ENCODE assay signal across 9 cellular contexts in the genomic region with DNA sequence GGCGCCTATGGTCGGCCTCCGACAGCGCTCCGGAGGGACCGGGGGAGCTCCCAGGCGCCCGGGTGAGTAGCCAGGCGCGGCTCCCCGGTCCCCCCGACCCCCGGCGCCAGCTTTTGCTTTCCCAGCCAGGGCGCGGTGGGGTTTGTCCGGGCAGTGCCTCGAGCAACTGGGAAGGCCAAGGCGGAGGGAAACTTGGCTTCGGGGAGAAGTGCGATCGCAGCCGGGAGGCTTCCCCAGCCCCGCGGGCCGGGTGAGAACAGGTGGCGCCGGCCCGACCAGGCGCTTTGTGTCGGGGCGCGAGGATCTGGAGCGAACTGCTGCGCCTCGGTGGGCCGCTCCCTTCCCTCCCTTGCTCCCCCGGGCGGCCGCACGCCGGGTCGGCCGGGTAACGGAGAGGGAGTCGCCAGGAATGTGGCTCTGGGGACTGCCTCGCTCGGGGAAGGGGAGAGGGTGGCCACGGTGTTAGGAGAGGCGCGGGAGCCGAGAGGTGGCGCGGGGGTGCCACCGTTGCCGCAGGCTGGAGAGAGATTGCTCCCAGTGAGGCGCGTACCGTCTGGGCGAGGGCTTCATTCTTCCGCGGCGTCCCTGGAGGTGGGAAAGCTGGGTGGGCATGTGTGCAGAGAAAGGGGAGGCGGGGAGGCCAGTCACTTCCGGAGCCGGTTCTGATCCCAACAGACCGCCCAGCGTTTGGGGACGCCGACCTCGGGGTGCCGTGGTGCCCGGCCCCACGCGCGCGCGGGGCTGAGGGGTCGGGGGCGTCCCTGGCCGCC. TPM values are rescaled to one million over a fixed set of nuclear protein-coding genes. Genes with fewer than 3 reads are reported as not detected.
DNase-seq lines count a peak whose midpoint lies in the region; TF ChIP-seq lines count a peak whose summit lies in the region.
"Had no signal": no experiment of that assay in that cellular context is flagged by ENCODE, and none has a peak within 500 bp of the region (broad histone marks: within the 10 kb centered on the region; RNA-seq: fewer than 3 reads in every experiment).

No MANE protein-coding gene starts in this region.

- H3K4me1 ChIP-seq in PC-9 (replicated peaks; ENCODE audit: insufficient read depth) (peaks cover 67% of the 10 kb centered on the region), suprapubic skin (peaks cover 43% of the 10 kb centered on the region)

- CTCF ChIA-PET in HEK293T (lab: Yijun Ruan, JAX), result no interaction called here
- CTCF ChIA-PET in PC-9 (lab: Charles Lee), result interaction anchor here (1.3 to 1.6 kb wide), 3 partner anchors 70 to 165 kb away, joined by 5 to 7 read pairs (median 6); no protein-coding TSS in a partner anchor

- peak overlapping the region; percentile 85 for H3K4me3 Mint-ChIP-seq in dendritic cell treated with granulocyte-macrophage colony-stimulating factor and Interleukin-4, amounts not matched to agents 40 ng/mL and 50 ng/mL, for 4 days

- H3K36me3 ChIP-seq in PC-9 (ENCODE audit: low read depth) (no peaks in the 10 kb centered on the region), suprapubic skin (no peaks in the 10 kb centered on the region)

- WGBS in lower leg skin, 2 donors, result 1% methylated on average over 44 to 53 of the region's 81 CpGs
- under 1% methylated on average over 35 of the region's 81 CpGs for WGBS in suprapubic skin

- peaks cover 37% of the 10 kb centered on the region for H3F3A ChIP-seq in PC-9 (ENCODE audit: insufficient read depth, low read depth)

- peak overlapping the region; percentile 91 for H3K4me2 ChIP-seq in PC-9

- no peaks in the 10 kb centered on the region for H3K9me3 Mint-ChIP-seq in dendritic cell treated with granulocyte-macrophage colony-stimulating factor and Interleukin-4, amounts not matched to agents 40 ng/mL and 50 ng/mL, for 4 days

- TF ChIP-seq EP300 in suprapubic skin (IDR thresholded peaks at IDR 0.05), result no peak

- POLR2A ChIA-PET in HEK293T (lab: Yijun Ruan, JAX) (interaction anchor here (0.5 to 0.6 kb wide), 3 partner anchors 9 to 75 kb away, joined by 3 to 4 read pairs (median 3); no protein-coding TSS in a partner anchor), PC-9 (lab: Charles Lee; ENCODE audit: unreplicated experiment) (interaction anchor here (0.6 to 0.8 kb wide), 7 partner anchors 33 to 767 kb away, joined by 3 to 25 read pairs (median 5); no protein-coding TSS in a partner anchor)

- H3K36me3 Mint-ChIP-seq in dendritic cell treated with granulocyte-macrophage colony-stimulating factor and Interleukin-4, amounts not matched to agents 40 ng/mL and 50 ng/mL, for 4 days (ENCODE audit: low read depth), result peaks cover 42% of the 10 kb centered on the region

- H3K9me3 ChIP-seq in PC-9 (ENCODE audit: insufficient read depth, low read depth) (no peaks in the 10 kb centered on the region), suprapubic skin (no peaks in the 10 kb centered on the region)

- H3K27ac ChIP-seq in PC-9 (peak overlapping the region; percentile 45), suprapubic skin (peak overlapping the region; percentile 72)

- peaks cover 50% of the 10 kb centered on the region for H3K4me1 Mint-ChIP-seq in dendritic cell treated with granulocyte-macrophage colony-stimulating factor and Interleukin-4, amounts not matched to agents 40 ng/mL and 50 ng/mL, for 4 days (ENCODE audit: low read depth)

- H3K27me3 ChIP-seq in PC-9 (ENCODE audit: insufficient read depth, low read depth) (no peaks in the 10 kb centered on the region), suprapubic skin (peaks cover 8% of the 10 kb centered on the region)

- H3K27ac Mint-ChIP-seq in dendritic cell treated with granulocyte-macrophage colony-stimulating factor and Interleukin-4, amounts not matched to agents 40 ng/mL and 50 ng/mL, for 4 days, result peak overlapping the region; percentile 90

- H3K9me2 ChIP-seq in PC-9 (ENCODE audit: insufficient read depth), result no peaks in the 10 kb centered on the region

- H3K4me3 ChIP-seq in PC-9, result peak overlapping the region; percentile 70
- H3K4me3 ChIP-seq in lower leg skin (ENCODE audit: low read depth, poor library complexity, severe bottlenecking), result peak overlapping the region; percentile 39
- H3K4me3 ChIP-seq in suprapubic skin, result peak overlapping the region; percentile 59

- H3K27me3 Mint-ChIP-seq in dendritic cell treated with granulocyte-macrophage colony-stimulating factor and Interleukin-4, amounts not matched to agents 40 ng/mL and 50 ng/mL, for 4 days, result no peaks in the 10 kb centered on the region

- DNase-seq in NCI-H2081 (lab: John Stamatoyannopoulos, UW) (peak; percentile 46 to 60), NCI-H2081 treated with DMSO at 0.1 percent for 48 hours (lab: John Stamatoyannopoulos, UW) (no peak), HEK293T (ENCODE audit: extremely low spot score) (peak; percentile 65), PC-9 (peak; percentile 52 to 69), lower leg skin (ENCODE audit: low spot score in 2 of 2) (peak in 1 of 2 donors; percentile 89), suprapubic skin (ENCODE audit: low spot score in 2 of 2) (no peak), SHP77 treated with DMSO at 0.1 percent for 48 hours (lab: John Stamatoyannopoulos, UW) (no peak)
- DNase-seq: DND-41 had no signal

- H4K20me1 ChIP-seq in PC-9 (ENCODE audit: insufficient read depth), result 0 out of 2 replicates have a peak, but pooled peaks cover 3% of the 10 kb centered on the region

- H3K79me2 ChIP-seq in PC-9 (ENCODE audit: low read depth), result peaks cover 35% of the 10 kb centered on the region

- BruUV-seq in PC-9 (replicated peaks; lab: Mats Ljungman, UMichigan), result no TSS peak

- peak; percentile 27; the same call in 1 of the 2 replicates for TF ChIP-seq CTCF in PC-9 (conservative IDR thresholded peaks at IDR 0.05)
- TF ChIP-seq CTCF in lower leg skin (IDR thresholded peaks at IDR 0.05), result no peak
- peak in 1 of 2 donors; percentile 19 for TF ChIP-seq CTCF in suprapubic skin (IDR thresholded peaks at IDR 0.05)

- peak overlapping the region; percentile 97 for H2AFZ ChIP-seq in PC-9

- TF ChIP-seq POLR2A in lower leg skin (IDR thresholded peaks at IDR 0.05) (no peak), suprapubic skin (IDR thresholded peaks at IDR 0.05) (peak in 1 of 2 donors; percentile 23)

- intact Hi-C loops in PC-9 (cut with micrococcal nuclease; ENCODE audit: unreplicated experiment), result loop anchor here (2.0 to 5.0 kb wide), 3 partner anchors 56 to 109 kb away; no protein-coding TSS in a partner anchor
- intact Hi-C loops in dendritic cell treated with granulocyte-macrophage colony-stimulating factor and Interleukin-4, amounts not matched to agents 40 ng/mL and 50 ng/mL, for 4 days (cut with micrococcal nuclease), result loop anchor here (5.0 to 10.0 kb wide), 4 partner anchors 114 to 227 kb away; partner anchors contain the start of gene CTSL
- intact Hi-C loops in lower leg skin (cut with DNase I; ENCODE audit: low total_unique reads), result no loop called here

TF ChIP-seq in HEK293T, 16 proteins besides CTCF, POLR2A, EP300 and RAD21:
- TF ChIP-seq HDGF (IDR thresholded peaks at IDR 0.05; ENCODE audit: borderline replicate concordance) (no peak), L3MBTL2 (conservative IDR thresholded peaks at IDR 0.05) (peak; percentile 94)

RNA-seq across cellular contexts. Expression of gene DAPK1, which starts 0.6 kb away (rescaled TPM):
- total RNA-seq in PC-9 (2021), result 100 and 158 TPM in 2 replicates
- total RNA-seq in lower leg skin, result 10 to 100 TPM in 2 of 4 donors, 1 to 10 TPM in 2; 8.8 to 18.3 (median 9.9) TPM
- 10 to 100 TPM in 2 of 4 donors, 1 to 10 TPM in 2; 5.4 to 13.4 (median 9.8) TPM for total RNA-seq in suprapubic skin

Comparison
In these comparisons a context has a peak if more than half of its experiments do, and no peak if none do; other contexts are left out.
1. DNase-seq: peak in NCI-H2081 (2 of 2), HEK293T (single experiment) and PC-9 (2 of 2); none in NCI-H2081 treated with DMSO at 0.1 percent for 48 hours (single experiment), suprapubic skin (0 of 2) and SHP77 treated with DMSO at 0.1 percent for 48 hours (single experiment).
2. Peak in every context shown above with its lines, with median percentiles within 50 percentile points of each other: H3K4me3 ChIP-seq.